Comparison of ENCODE assay signal across 19 cellular contexts in genomic region chr1:115240321-115240720, GRCh38.
"Had no signal": no experiment of that assay in that cellular context is flagged by ENCODE, and none has a peak within 500 bp of the region (broad histone marks: within the 10 kb centered on the region; RNA-seq: fewer than 3 reads in every experiment).

No MANE protein-coding gene starts in this region.

- ATAC-seq: activated CD8-positive, alpha-beta memory T cell treated with anti-CD3 and anti-CD28 coated beads, Interleukin-2, amount 10 ng/mL, durations not matched to agents 7 days and 5 days; activated CD8-positive, alpha-beta T cell treated with anti-CD3 and anti-CD28 coated beads for 36 hours; natural killer cell had no signal

- DNase-seq: activated CD4-positive, alpha-beta T cell treated with anti-CD3 and anti-CD28 coated beads, Interleukin-2, amount 10 ng/mL, durations not matched to agents 7 days and 5 days; activated CD4-positive, CD25-positive, alpha-beta regulatory T cell treated with anti-CD3 and anti-CD28 coated beads, Interleukin-2, amount 50 U/mL, for 72 hours; activated CD8-positive, alpha-beta memory T cell treated with anti-CD3 and anti-CD28 coated beads, Interleukin-2, amount 10 ng/mL, durations not matched to agents 7 days and 5 days; activated CD8-positive, alpha-beta T cell treated with anti-CD3 and anti-CD28 coated beads for 36 hours; activated effector memory CD4-positive, alpha-beta T cell treated with anti-CD3 and anti-CD28 coated beads, Interleukin-2, amount 50 U/mL, for 16 hours; activated naive CD4-positive, alpha-beta T cell treated with anti-CD3 and anti-CD28 coated beads, Interleukin-2, amount 50 U/mL, for 16 hours; activated T-cell treated with anti-CD3 and anti-CD28 coated beads for 4 hours; cerebellar nuclear complex; esophagus squamous epithelium; left ventricle myocardium inferior; natural killer cell; retina; stimulated activated CD4-positive, alpha-beta T cell treated with anti-CD3 and anti-CD28 coated beads, Interleukin-4, amount 100 ng/mL, for 1 hour; stimulated activated naive CD4-positive, alpha-beta T cell; testis; uterus; WERI-Rb-1 had no signal

- H3K4me1 ChIP-seq: breast epithelium, left ventricle myocardium inferior, testis, uterus had no signal

- H3K4me3 ChIP-seq: breast epithelium, coronary artery, esophagus squamous epithelium, left ventricle myocardium inferior, testis, uterus had no signal

- H3K27ac ChIP-seq: breast epithelium, coronary artery, esophagus squamous epithelium, left ventricle myocardium inferior, testis, uterus, WERI-Rb-1 had no signal

- H3K27me3 ChIP-seq: breast epithelium, esophagus squamous epithelium, testis, uterus had no signal

- H3K9me3 ChIP-seq: esophagus squamous epithelium, testis, uterus had no signal

- H3K36me3 ChIP-seq: breast epithelium, esophagus squamous epithelium, left ventricle myocardium inferior, uterus, WERI-Rb-1 had no signal
